In the genomic region with DNA sequence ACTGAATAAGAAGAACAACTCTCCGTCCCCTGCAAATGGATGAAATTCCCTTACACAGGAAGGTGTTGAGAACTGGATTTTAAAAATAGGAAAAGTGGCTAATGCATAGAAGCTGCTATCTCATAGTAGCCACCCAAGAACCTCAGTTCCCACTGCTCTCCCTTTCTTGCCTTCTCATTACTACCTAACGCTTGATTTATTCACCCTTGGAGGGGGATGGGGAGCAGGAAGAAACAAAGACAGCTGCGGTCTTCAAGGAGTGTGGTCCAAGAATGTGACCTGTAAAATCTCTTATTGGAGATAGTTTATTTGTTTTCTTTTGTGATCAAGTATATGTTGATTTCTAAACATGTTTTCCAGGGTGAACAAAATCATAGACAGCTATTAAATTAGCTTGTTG, we compare ENCODE assay signal across 33 cellular contexts.
"Had no signal": no experiment of that assay in that cellular context is flagged by ENCODE, and none has a peak within 500 bp of the region (broad histone marks: within the 10 kb centered on the region; RNA-seq: fewer than 3 reads in every experiment).

No MANE protein-coding gene starts in this region.

- H3K4me3 ChIP-seq: adrenal gland, cardiac muscle cell, colonic mucosa, gastroesophageal sphincter, hepatocyte, left lung, lower lobe of right lung, ovary, sigmoid colon, smooth muscle cell, thyroid gland, upper lobe of right lung had no signal

- H3K36me3 ChIP-seq: adrenal gland, cardiac muscle cell, colonic mucosa, gastroesophageal sphincter, left lung, lower lobe of right lung, neutrophil, ovary, sigmoid colon, thyroid gland, upper lobe of right lung, WERI-Rb-1 had no signal

- H3K27me3 ChIP-seq: adrenal gland, cardiac muscle cell, colonic mucosa, gastroesophageal sphincter, hepatocyte, left lung, neutrophil, ovary, sigmoid colon, thyroid gland, upper lobe of right lung had no signal

- H3K79me2 ChIP-seq: hepatocyte had no signal

- H2AFZ ChIP-seq: hepatocyte had no signal

- H3K4me2 ChIP-seq: hepatocyte, smooth muscle cell had no signal

- DNase-seq: activated CD4-positive, alpha-beta memory T cell treated with anti-CD3 and anti-CD28 coated beads for 36 hours; activated CD4-positive, alpha-beta T cell treated with anti-CD3 and anti-CD28 coated beads, Interleukin-2, amount 10 ng/mL, durations not matched to agents 24 days and 14 days; activated CD4-positive, CD25-positive, alpha-beta regulatory T cell treated with anti-CD3 and anti-CD28 coated beads, Interleukin-2, amount 50 U/mL, for 72 hours; activated CD8-positive, alpha-beta memory T cell treated with anti-CD3 and anti-CD28 coated beads, Interleukin-2, amount 50 U/mL, for 4 hours; activated effector memory CD4-positive, alpha-beta T cell treated with anti-CD3 and anti-CD28 coated beads, Interleukin-2, amount 50 U/mL, for 16 hours; activated naive CD4-positive, alpha-beta T cell treated with anti-CD3 and anti-CD28 coated beads for 36 hours; activated naive CD8-positive, alpha-beta T cell treated with anti-CD3 and anti-CD28 coated beads for 36 hours; activated T-cell treated with anti-CD3 and anti-CD28 coated beads, Interleukin-2, amount 50 U/mL, for 1 hour; aorta; cerebellar nuclear complex; colonic mucosa; effector CD8-positive, alpha-beta T cell; immature natural killer cell; left lung; lower lobe of right lung; mesenchymal stem cell; natural killer cell; sigmoid colon; stimulated activated CD4-positive, alpha-beta T cell treated with anti-CD3 and anti-CD28 coated beads, Interleukin-1b, Interleukin-23, amount 100 ng/mL, for 48 hours; stimulated activated CD4-positive, alpha-beta T cell treated with anti-CD3 and anti-CD28 coated beads, Interleukin-4, amount 100 ng/mL, for 4 hours; stimulated activated CD8-positive, alpha-beta memory T cell treated with anti-CD3 and anti-CD28 coated beads, Interleukin-4, amount 100 ng/mL, for 48 hours; stimulated activated naive CD8-positive, alpha-beta T cell treated with anti-CD3 and anti-CD28 coated beads, Interleukin-15, amount 100 ng/mL, for 72 hours; upper lobe of right lung; WERI-Rb-1 had no signal

- H3K4me1 ChIP-seq: gastroesophageal sphincter, sigmoid colon had no signal

- ATAC-seq: gastroesophageal sphincter; natural killer cell; stimulated activated memory B cell treated with anti-CD40 and anti-IgM and Interleukin-4, amounts not matched to agents 10 μg/mL and 1 μg/mL and 100 μg/mL, for 72 hours; stimulated activated naive CD8-positive, alpha-beta T cell treated with anti-CD3 and anti-CD28 coated beads, Interleukin-15, amount 100 ng/mL, for 72 hours had no signal

- H3K27ac ChIP-seq: adrenal gland, cardiac muscle cell, colonic mucosa, gastroesophageal sphincter, hepatocyte, lower lobe of right lung, neutrophil, ovary, sigmoid colon, thyroid gland, upper lobe of right lung, WERI-Rb-1 had no signal

- H3K9me3 ChIP-seq: adrenal gland, colonic mucosa, gastroesophageal sphincter, left lung, lower lobe of right lung, neutrophil, ovary, sigmoid colon, thyroid gland, upper lobe of right lung had no signal
